32 cellular contexts compared by ENCODE assay signal in the genomic region with DNA sequence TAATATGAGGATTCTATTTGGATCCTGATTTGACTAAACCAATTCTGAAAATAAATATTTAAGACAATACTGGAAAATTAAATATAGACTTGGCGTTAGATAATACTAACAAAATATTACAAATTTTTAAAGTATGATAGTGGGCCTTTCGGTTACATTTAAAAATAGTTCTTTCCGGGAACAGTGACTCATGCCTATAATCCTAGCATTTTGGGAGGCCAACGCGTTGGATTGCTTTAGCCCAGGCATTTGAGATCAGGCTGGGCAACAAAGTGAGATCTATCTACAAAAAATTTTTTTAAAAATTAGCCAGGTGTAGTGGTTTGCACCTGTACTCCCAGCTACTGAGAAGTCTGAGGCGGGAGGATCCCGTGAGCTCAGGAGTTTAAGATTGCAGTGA. TPM values are rescaled to one million over a fixed set of nuclear protein-coding genes. Genes with fewer than 3 reads are reported as not detected.
A peak's percentile ranks its signal among the peaks of the same experiment; 100 is the strongest.
DNase-seq lines count a peak whose midpoint lies in the region; ATAC-seq, FAIRE-seq and TF ChIP-seq lines count a peak whose summit lies in the region.
"Had no signal": no experiment of that assay in that cellular context is flagged by ENCODE, and none has a peak within 500 bp of the region (broad histone marks: within the 10 kb centered on the region; RNA-seq: fewer than 3 reads in every experiment).

No MANE protein-coding gene starts in this region.

- H3K4me1 Mint-ChIP-seq in astrocyte (ENCODE audit: low read depth, unreplicated experiment), result no peaks in the 10 kb centered on the region
- H3K4me1 Mint-ChIP-seq in GM23338, result no peaks in the 10 kb centered on the region
- H3K4me1 Mint-ChIP-seq: H9, neural crest cell had no signal

- FAIRE-seq in astrocyte (lab: Jason Lieb, UNC), result no peak
- FAIRE-seq: bronchial epithelial cell, GM12891, RCC 7860, small intestine had no signal

- H3K9ac ChIP-seq in GM23248 (no peak overlapping the region), astrocyte (ENCODE audit: low read length) (no peak overlapping the region), smooth muscle cell (ENCODE audit: low read depth) (no peak overlapping the region)
- H3K9ac ChIP-seq: BLaER1, parathyroid adenoma had no signal

- WGBS in GM23248 (ENCODE audit: low coverage in 1 of 2, low lambda C conversion rate in 2 of 2, missing lambda C conversion rate in 2 of 2), 2 experiments, result 56 to 61% methylated on average over 7 of the region's 7 CpGs
- 42% methylated on average over 7 of the region's 7 CpGs for WGBS in smooth muscle cell (ENCODE audit: low lambda C conversion rate)

- TF ChIP-seq CTCF in astrocyte (IDR thresholded peaks at IDR 0.05; ENCODE audit: insufficient read depth, low read depth, low read length) (no peak), fibroblast of pulmonary artery (IDR thresholded peaks at IDR 0.05; ENCODE audit: low read length, missing control alignments) (no peak), smooth muscle cell (IDR thresholded peaks at IDR 0.05; ENCODE audit: borderline replicate concordance, insufficient read depth, poor library complexity, severe bottlenecking) (no peak), GM23338 (conservative IDR thresholded peaks at IDR 0.05; ENCODE audit: low read depth in 2 of 2) (no peak)

- no peak overlapping the region for H3K4me3 ChIP-seq in GM23248
- H3K4me3 ChIP-seq in astrocyte (ENCODE audit: insufficient read depth, low read depth, low read length), result no peak overlapping the region
- no peak overlapping the region for H3K4me3 ChIP-seq in fibroblast of pulmonary artery (replicated peaks; ENCODE audit: low read depth, low read length)
- no peak overlapping the region for H3K4me3 ChIP-seq in smooth muscle cell
- no peak overlapping the region for H3K4me3 ChIP-seq in GM23338
- H3K4me3 ChIP-seq: BLaER1, colonic mucosa, gastrocnemius medialis, vagina had no signal

- peaks cover 16% of the 10 kb centered on the region for H3K9me3 Mint-ChIP-seq in astrocyte (ENCODE audit: unreplicated experiment)
- peaks cover 14% of the 10 kb centered on the region for H3K9me3 Mint-ChIP-seq in GM23338
- H3K9me3 Mint-ChIP-seq: activated T-cell treated with anti-CD3 and anti-CD28 coated beads, Interleukin-2, amount 50 U/mL, for 72 hours; effector memory CD8-positive, alpha-beta T cell had no signal

- H3K27me3 ChIP-seq in GM23248 (replicated peaks; ENCODE audit: insufficient read depth) (no peaks in the 10 kb centered on the region), astrocyte (ENCODE audit: insufficient read depth, low read length) (no peaks in the 10 kb centered on the region), smooth muscle cell (ENCODE audit: low read depth) (no peaks in the 10 kb centered on the region), GM23338 (ENCODE audit: insufficient read depth) (no peaks in the 10 kb centered on the region)
- H3K27me3 ChIP-seq: BLaER1, colonic mucosa, gastrocnemius medialis, vagina had no signal

- H3K4me2 ChIP-seq in GM23248 (ENCODE audit: unreplicated experiment) (peak overlapping the region; percentile 0), astrocyte (ENCODE audit: low read length) (no peak overlapping the region), smooth muscle cell (peak overlapping the region; percentile 34), GM23338 (no peak overlapping the region)
- H3K4me2 ChIP-seq: BLaER1 had no signal

- in situ Hi-C loops in GM23248 (cut with MboI), result loop anchor here (25.0 kb wide), 1 partner anchor 838 kb away; no protein-coding TSS in a partner anchor

- H3K27me3 Mint-ChIP-seq in astrocyte (ENCODE audit: low read depth, unreplicated experiment), result no peaks in the 10 kb centered on the region
- no peaks in the 10 kb centered on the region for H3K27me3 Mint-ChIP-seq in GM23338 (ENCODE audit: insufficient read depth, low read depth, poor library complexity)

- no peaks in the 10 kb centered on the region for H3F3A ChIP-seq in GM23248 (ENCODE audit: insufficient read depth)
- H3F3A ChIP-seq in smooth muscle cell (ENCODE audit: low read depth), result no peaks in the 10 kb centered on the region
- H3F3A ChIP-seq in GM23338 (replicated peaks; ENCODE audit: low read depth), result no peaks in the 10 kb centered on the region

- no peak for ATAC-seq in GM23338
- ATAC-seq in GM19397 (IDR thresholded peaks at IDR 0.05; ENCODE audit: unreplicated experiment), result no peak
- ATAC-seq: activated CD4-positive, CD25-positive, alpha-beta regulatory T cell treated with anti-CD3 and anti-CD28 coated beads, Interleukin-2, amount 50 U/mL, for 24 hours; activated T-cell treated with anti-CD3 and anti-CD28 coated beads, Interleukin-2, amount 50 U/mL, for 72 hours; effector memory CD8-positive, alpha-beta T cell; gastrocnemius medialis; left cardiac atrium had no signal

- H3K27ac Mint-ChIP-seq in astrocyte (ENCODE audit: unreplicated experiment) (no peak overlapping the region), GM23338 (no peak overlapping the region)
- H3K27ac Mint-ChIP-seq: activated T-cell treated with anti-CD3 and anti-CD28 coated beads, Interleukin-2, amount 50 U/mL, for 72 hours; effector memory CD8-positive, alpha-beta T cell; H9; stimulated activated naive CD8-positive, alpha-beta T cell treated with anti-CD3 and anti-CD28 coated beads, Interleukin-15, Interleukin-2, amounts not matched to agents 100 ng/mL and 50 ng/mL, for 24 hours had no signal

- no peaks in the 10 kb centered on the region for H4K20me1 ChIP-seq in GM23248 (ENCODE audit: insufficient read depth)
- H4K20me1 ChIP-seq in astrocyte (ENCODE audit: insufficient read depth, low read length), result no peaks in the 10 kb centered on the region
- no peaks in the 10 kb centered on the region for H4K20me1 ChIP-seq in smooth muscle cell (ENCODE audit: low read depth)
- no peaks in the 10 kb centered on the region for H4K20me1 ChIP-seq in GM23338 (replicated peaks; ENCODE audit: insufficient read depth)
- H4K20me1 ChIP-seq: BLaER1 had no signal

- no peaks in the 10 kb centered on the region for H3K4me1 ChIP-seq in GM23248 (ENCODE audit: insufficient read depth)
- H3K4me1 ChIP-seq in astrocyte (ENCODE audit: insufficient read depth, low read length), result no peaks in the 10 kb centered on the region
- H3K4me1 ChIP-seq in smooth muscle cell (ENCODE audit: low read depth), result no peaks in the 10 kb centered on the region
- no peaks in the 10 kb centered on the region for H3K4me1 ChIP-seq in GM23338 (ENCODE audit: insufficient read depth)
- H3K4me1 ChIP-seq: BLaER1, colonic mucosa, gastrocnemius medialis, parathyroid adenoma, vagina had no signal

- peaks cover 3% of the 10 kb centered on the region for H3K36me3 Mint-ChIP-seq in astrocyte (ENCODE audit: low read depth, unreplicated experiment)
- H3K36me3 Mint-ChIP-seq in GM23338 (ENCODE audit: low read depth), result peaks cover 8% of the 10 kb centered on the region; the same call in 1 of the 3 replicates

- H3K9me3 ChIP-seq in GM23248 (ENCODE audit: low read depth) (no peaks in the 10 kb centered on the region), astrocyte (ENCODE audit: insufficient read depth, low read depth, low read length) (peaks cover 5% of the 10 kb centered on the region), smooth muscle cell (replicated peaks; ENCODE audit: low read depth) (no peaks in the 10 kb centered on the region)
- H3K9me3 ChIP-seq: colonic mucosa, gastrocnemius medialis, vagina had no signal

- H3K4me3 Mint-ChIP-seq in astrocyte (ENCODE audit: unreplicated experiment) (no peak overlapping the region), GM23338 (no peak overlapping the region)
- H3K4me3 Mint-ChIP-seq: activated T-cell treated with anti-CD3 and anti-CD28 coated beads, Interleukin-2, amount 50 U/mL, for 72 hours; effector memory CD8-positive, alpha-beta T cell; H9; neural crest cell; stimulated activated naive CD8-positive, alpha-beta T cell treated with anti-CD3 and anti-CD28 coated beads, Interleukin-15, Interleukin-2, amounts not matched to agents 100 ng/mL and 50 ng/mL, for 24 hours had no signal

- H3K9me2 ChIP-seq in GM23248 (ENCODE audit: insufficient read depth) (no peaks in the 10 kb centered on the region), GM23338 (ENCODE audit: insufficient read depth) (no peaks in the 10 kb centered on the region)

- H3K27ac ChIP-seq in GM23248 (no peak overlapping the region), astrocyte (ENCODE audit: low read depth, low read length) (no peak overlapping the region), smooth muscle cell (ENCODE audit: low read depth) (no peak overlapping the region), GM23338 (ENCODE audit: low read depth) (no peak overlapping the region)
- H3K27ac ChIP-seq: BLaER1, colonic mucosa, gastrocnemius medialis, parathyroid adenoma, vagina had no signal

- H3K79me2 ChIP-seq in GM23248 (ENCODE audit: insufficient read depth) (no peaks in the 10 kb centered on the region), astrocyte (ENCODE audit: insufficient read depth, low read length) (no peaks in the 10 kb centered on the region), smooth muscle cell (ENCODE audit: low read depth) (no peaks in the 10 kb centered on the region), GM23338 (replicated peaks; ENCODE audit: insufficient read depth) (no peaks in the 10 kb centered on the region)
- H3K79me2 ChIP-seq: parathyroid adenoma had no signal

- H2AFZ ChIP-seq in GM23248, result peak overlapping the region; percentile 13; the same call in 1 of the 2 replicates
- H2AFZ ChIP-seq in astrocyte (ENCODE audit: low read depth, low read length), result no peak overlapping the region
- H2AFZ ChIP-seq in smooth muscle cell (ENCODE audit: low read depth), result no peak overlapping the region
- no peak overlapping the region for H2AFZ ChIP-seq in GM23338
- H2AFZ ChIP-seq: parathyroid adenoma had no signal

- H3K36me3 ChIP-seq in GM23248 (ENCODE audit: low read depth) (no peaks in the 10 kb centered on the region), astrocyte (ENCODE audit: insufficient read depth, low read length) (no peaks in the 10 kb centered on the region), smooth muscle cell (ENCODE audit: low read depth) (no peaks in the 10 kb centered on the region), GM23338 (ENCODE audit: insufficient read depth) (no peaks in the 10 kb centered on the region)
- H3K36me3 ChIP-seq: BLaER1, colonic mucosa, gastrocnemius medialis, vagina had no signal

- DNase-seq in GM23248 (peak; percentile 43), astrocyte (ENCODE audit: low read depth) (peak; percentile 17), fibroblast of pulmonary artery (ENCODE audit: low read depth) (peak; percentile 15), smooth muscle cell (lab: John Stamatoyannopoulos, UW; ENCODE audit: unreplicated experiment) (no peak), NCI-H446 (lab: John Stamatoyannopoulos, UW) (no peak), AG08395 (ENCODE audit: low spot score) (no peak), GM23338 (ENCODE audit: low spot score) (no peak)
- DNase-seq: activated CD4-positive, alpha-beta T cell treated with anti-CD3 and anti-CD28 coated beads, Interleukin-2, amount 50 U/mL, for 48 hours; activated naive CD4-positive, alpha-beta T cell; activated T-cell treated with anti-CD3 and anti-CD28 coated beads, Interleukin-2, amount 50 U/mL, for 72 hours; colonic mucosa; effector memory CD8-positive, alpha-beta T cell; gastrocnemius medialis; H9; hypothalamus; left cardiac atrium; NCI-H748 treated with DMSO at 0.1 percent for 48 hours; retina; SHP77 treated with DMSO at 0.1 percent for 48 hours; small intestine; T-helper 2 cell had no signal

RNA-seq across cellular contexts. Expression of gene GADL1, which starts 30.3 kb away (rescaled TPM):
- 0.13 TPM in 1 of 2 replicates, not detected in the other for total RNA-seq in GM23248 (2014; rRNA removed; shearing (Covaris generic))
- polyA plus RNA-seq in GM23248 (2016; fragmentation: Nextera tagmentation; extraction: Ambion mirVana) (not detected in 2 replicates), smooth muscle cell (not detected in 2 replicates), GM23338 (2016; fragmentation: Nextera tagmentation; extraction: Ambion mirVana) (0.31 and 0.50 TPM in 2 replicates)
- total RNA-seq in astrocyte (0.09 TPM in 1 of 2 replicates, not detected in the other), smooth muscle cell (not detected in 2 replicates)
- total RNA-seq in GM23338 (2014; rRNA removed; shearing (Covaris generic)), result 0.35 and 0.97 TPM in 2 replicates
- total RNA-seq: activated T-cell treated with anti-CD3 and anti-CD28 coated beads, Interleukin-2, amount 50 U/mL, for 72 hours; bronchial epithelial cell; colonic mucosa; epithelial cell of proximal tubule; left cardiac atrium; vagina had no signal
- polyA plus RNA-seq: small intestine had no signal

Comparison
In these comparisons a context has a peak if more than half of its experiments do, and no peak if none do; other contexts are left out.
1. DNase-seq: peak in GM23248 (single experiment), astrocyte (single experiment) and fibroblast of pulmonary artery (single experiment); none in smooth muscle cell (single experiment), NCI-H446 (0 of 2), AG08395 (single experiment) and GM23338 (single experiment).
2. H3K4me2 ChIP-seq: peak in GM23248 (single experiment) and smooth muscle cell (single experiment); none in astrocyte (single experiment) and GM23338 (single experiment).